ENCODE assay signal across 9 cellular contexts in the genomic region with DNA sequence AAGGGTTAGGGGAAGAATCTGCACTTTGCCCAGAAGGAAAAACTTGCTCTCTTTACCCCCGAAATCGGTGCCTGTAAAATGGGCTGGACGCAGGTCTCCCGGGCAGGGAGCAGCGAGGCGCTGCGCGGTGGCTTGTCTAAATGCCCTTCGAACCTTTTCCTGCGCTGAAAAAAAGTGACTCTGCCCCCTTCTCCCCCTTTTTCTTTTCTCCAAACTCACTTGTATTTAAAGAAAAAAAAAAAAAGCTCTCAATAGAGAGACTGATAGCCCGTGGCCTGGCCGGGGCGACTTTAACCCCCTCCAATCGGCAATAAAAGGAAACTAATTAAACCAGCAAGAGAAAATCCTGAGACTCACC. TPM values are rescaled to one million over a fixed set of nuclear protein-coding genes. Genes with fewer than 3 reads are reported as not detected.
DNase-seq lines count a peak whose midpoint lies in the region; ATAC-seq and TF ChIP-seq lines count a peak whose summit lies in the region.
"Had no signal": no experiment of that assay in that cellular context is flagged by ENCODE, and none has a peak within 500 bp of the region (broad histone marks: within the 10 kb centered on the region; RNA-seq: fewer than 3 reads in every experiment).

No MANE protein-coding gene starts in this region.

- H3K4me1 Mint-ChIP-seq in H9 = peaks cover 62 to 64% of the 10 kb centered on the region in 2 experiments

- no peak for ATAC-seq in HG03159 (IDR thresholded peaks at IDR 0.05; ENCODE audit: unreplicated experiment)
- no peak for ATAC-seq in HG03521 (IDR thresholded peaks at IDR 0.05; ENCODE audit: unreplicated experiment)

- DNase-seq in ACHN = peak; percentile 24
- DNase-seq in H9 = no peak
- DNase-seq in astrocyte of the hippocampus (ENCODE audit: low read depth, low spot score) = peak; percentile 26
- no peak for DNase-seq in superior temporal gyrus (ENCODE audit: extremely low spot score)
- no peak for DNase-seq in AG08396 (ENCODE audit: low spot score)

- no peaks in the 10 kb centered on the region for H3K79me1 ChIP-seq in H9 (ENCODE audit: insufficient read depth, low read depth, low read length, poor library complexity, severe bottlenecking)

- H3T11ph ChIP-seq in H9 (ENCODE audit: low read length) = no peak overlapping the region

- peak overlapping the region in 1 of 3 experiments; percentile 30; a peak in 1 of 7 replicates for H3K27ac Mint-ChIP-seq in H9

- H3K4me2 ChIP-seq in H9 (ENCODE audit: insufficient read depth, insufficient read length, low read length) = peak overlapping the region; percentile 96

- peak overlapping the region; percentile 84 to 92 for H3K4me3 Mint-ChIP-seq in H9

- no peaks in the 10 kb centered on the region for H4K20me1 ChIP-seq in H9 (ENCODE audit: control insufficient read depth, insufficient read depth, insufficient read length)

- H3K9me3 Mint-ChIP-seq in H9 = peaks cover 0 to 4% of the 10 kb centered on the region in 2 experiments; a peak in 2 of 5 replicates

- TF ChIP-seq CTCF in H9 (conservative IDR thresholded peaks at IDR 0.05) = no peak

- H3K27me3 ChIP-seq in H9 (ENCODE audit: insufficient read depth, low read length) = peaks cover 17% of the 10 kb centered on the region; the same call in 1 of the 2 replicates

- no peak overlapping the region for H2AFZ ChIP-seq in H9 (ENCODE audit: low read length)

- H3K79me2 ChIP-seq in H9 (ENCODE audit: insufficient read depth, low read length) = no peaks in the 10 kb centered on the region

- H4K5ac ChIP-seq in H9 (ENCODE audit: insufficient read length, low read depth, low read length) = no peak overlapping the region

- no peak overlapping the region for H3K4ac ChIP-seq in H9 (ENCODE audit: low read depth, low read length)

- H3K9ac ChIP-seq in H9 (ENCODE audit: extremely low read depth, insufficient read length, low read length) = no peak overlapping the region

- H3K9me3 ChIP-seq in H9 (ENCODE audit: control insufficient read depth, low read depth, low read length) (no peaks in the 10 kb centered on the region), mesodermal cell (ENCODE audit: control insufficient read depth, low read length) (no peaks in the 10 kb centered on the region)

- no peak overlapping the region for H2AK5ac ChIP-seq in H9 (ENCODE audit: insufficient read length, low read length)

- H3K56ac ChIP-seq in H9 (ENCODE audit: insufficient read length, low read depth, low read length) = no peak overlapping the region

- H3K4me1 ChIP-seq in H9 (ENCODE audit: insufficient read depth, low read length) = peaks cover 3% of the 10 kb centered on the region
- peaks cover 13% of the 10 kb centered on the region for H3K4me1 ChIP-seq in mesodermal cell (ENCODE audit: control insufficient read depth, insufficient read depth, low read length, poor library complexity, severe bottlenecking)

- no peak overlapping the region for H2BK5ac ChIP-seq in H9 (ENCODE audit: insufficient read length, low read length)

- no peak overlapping the region for H3K14ac ChIP-seq in H9 (ENCODE audit: insufficient read depth, low read length)

- no peak overlapping the region for H2BK12ac ChIP-seq in H9 (ENCODE audit: insufficient read length, low read depth, low read length)

- no peak overlapping the region for H2BK20ac ChIP-seq in H9 (ENCODE audit: low read depth, low read length, poor library complexity, severe bottlenecking)

- WGBS in H9 (ENCODE audit: extremely low coverage, insufficient read length, low lambda C conversion rate) = no CpG with 5 or more reads among the region's 14 CpGs
- 0 to 1% methylated on average over 8 to 10 of the region's 14 CpGs for WGBS in mesodermal cell (ENCODE audit: insufficient coverage in 2 of 2), 2 experiments

- H2BK120ac ChIP-seq in H9 (ENCODE audit: low read depth, low read length, poor library complexity, severe bottlenecking) = no peak overlapping the region

- in situ Hi-C loops in ACHN (cut with HindIII; ENCODE audit: low pct_ligation_motif_present, low pct_unique_long_range_greater_than_20kb, low sequenced_read_pairs) = no loop called here

- H3K23ac ChIP-seq in H9 (ENCODE audit: insufficient read length, low read depth, low read length) = no peak overlapping the region

- no peaks in the 10 kb centered on the region for H3K36me3 ChIP-seq in mesodermal cell (ENCODE audit: control insufficient read depth, insufficient read depth, low read length)

- H3K18ac ChIP-seq in H9 (ENCODE audit: insufficient read length, low read depth, low read length) = no peak overlapping the region

- no peak overlapping the region for H2BK15ac ChIP-seq in H9 (ENCODE audit: low read depth, low read length)

- H3K36me3 Mint-ChIP-seq in H9 (ENCODE audit: insufficient read depth in 1 of 3, low read depth in 3 of 3) = no peaks in the 10 kb centered on the region

- peak overlapping the region; percentile 54 for H3K4me3 ChIP-seq in mesodermal cell (ENCODE audit: extremely low read depth, insufficient read depth, low read length, poor library complexity, severe bottlenecking)

- H3K23me2 ChIP-seq in H9 (ENCODE audit: insufficient read length, low read depth, low read length, poor library complexity, severe bottlenecking) = peaks cover 43% of the 10 kb centered on the region

- no peak overlapping the region for H4K8ac ChIP-seq in H9 (replicated peaks; ENCODE audit: insufficient read length, low read depth, low read length)

- no peak overlapping the region for H4K91ac ChIP-seq in H9 (ENCODE audit: insufficient read length, low read depth, low read length)

- H3K27ac ChIP-seq in H9 (ENCODE audit: insufficient read length, low read depth, low read length) = no peak overlapping the region
- H3K27ac ChIP-seq in mesodermal cell (ENCODE audit: low read depth, low read length, severe bottlenecking) = no peak overlapping the region

- H3K27me3 Mint-ChIP-seq in H9 (ENCODE audit: low read depth) = peaks cover 65% of the 10 kb centered on the region

RNA-seq across cellular contexts. Expression of gene SP8, which starts 0.3 kb away (rescaled TPM):
- total RNA-seq in H9 (2021) = 3.5 TPM in 2 replicates
- polyA plus RNA-seq in mesodermal cell (2013, experiment 1 of 2) = 0.77 TPM
- 0.15 TPM for polyA plus RNA-seq in mesodermal cell (2013, experiment 2 of 2)
- total RNA-seq: HT1080 had no signal

Comparison
In these comparisons a context has a peak if more than half of its experiments do, and no peak if none do; other contexts are left out.
1. DNase-seq: peak in ACHN (single experiment) and astrocyte of the hippocampus (single experiment); none in H9 (single experiment), superior temporal gyrus (single experiment) and AG08396 (single experiment).